16 cellular contexts compared by ENCODE assay signal in the genomic region with DNA sequence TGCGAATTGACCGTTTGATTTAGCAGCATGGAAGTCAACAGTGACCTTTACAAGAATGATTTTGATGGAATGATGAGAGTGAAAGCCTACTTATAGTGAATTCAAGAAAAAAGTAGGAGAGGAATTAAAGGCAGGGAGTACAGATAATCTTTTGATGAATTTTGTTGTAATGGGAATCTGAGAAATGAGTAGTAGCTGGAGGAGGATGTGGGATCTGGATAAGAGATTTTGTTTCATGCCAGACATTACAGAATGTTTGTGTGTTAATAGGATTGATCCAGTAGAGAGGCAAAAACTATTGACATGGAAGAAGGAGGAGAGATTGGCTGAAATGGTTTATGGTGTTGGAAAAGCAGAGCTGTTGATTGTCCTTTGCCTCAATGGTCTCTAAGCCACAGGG. TPM values are rescaled to one million over a fixed set of nuclear protein-coding genes. Genes with fewer than 3 reads are reported as not detected.
A peak's percentile ranks its signal among the peaks of the same experiment; 100 is the strongest.
DNase-seq lines count a peak whose midpoint lies in the region; ATAC-seq and TF ChIP-seq lines count a peak whose summit lies in the region.
"Had no signal": no experiment of that assay in that cellular context is flagged by ENCODE, and none has a peak within 500 bp of the region (broad histone marks: within the 10 kb centered on the region; RNA-seq: fewer than 3 reads in every experiment).

No MANE protein-coding gene starts in this region.

- peaks cover 2 to 9% of the 10 kb centered on the region in 2 donors for H3K36me3 Mint-ChIP-seq in activated T-cell treated with anti-CD3 and anti-CD28 coated beads, Interleukin-2, amount 50 U/mL, for 72 hours (ENCODE audit: insufficient read depth in 2 of 2)
- H3K36me3 Mint-ChIP-seq in activated CD8-positive, alpha-beta T cell treated with anti-CD3 and anti-CD28 coated beads, Interleukin-2, amount 10 ng/mL, durations not matched to agents 7 days and 5 days (ENCODE audit: low read depth): peaks cover 33% of the 10 kb centered on the region
- H3K36me3 Mint-ChIP-seq in type B pancreatic cell: peaks cover 24% of the 10 kb centered on the region

- no peak overlapping the region for H2AK5ac ChIP-seq in neuronal stem cell (ENCODE audit: low read depth, low read length)

- peaks cover 0 to 2% of the 10 kb centered on the region in 2 donors for H3K9me3 Mint-ChIP-seq in activated T-cell treated with anti-CD3 and anti-CD28 coated beads, Interleukin-2, amount 50 U/mL, for 72 hours
- H3K9me3 Mint-ChIP-seq in activated CD8-positive, alpha-beta T cell treated with anti-CD3 and anti-CD28 coated beads, Interleukin-2, amount 10 ng/mL, durations not matched to agents 7 days and 5 days (ENCODE audit: insufficient read depth): no peaks in the 10 kb centered on the region
- no peaks in the 10 kb centered on the region for H3K9me3 Mint-ChIP-seq in type B pancreatic cell

- no peak overlapping the region for H3K27ac ChIP-seq in neuronal stem cell (replicated peaks; ENCODE audit: low read length)
- H3K27ac ChIP-seq: tibial artery had no signal

- H3K27ac Mint-ChIP-seq in activated T-cell treated with anti-CD3 and anti-CD28 coated beads, Interleukin-2, amount 50 U/mL, for 72 hours: peak overlapping the region; percentile 90
- peak overlapping the region; percentile 27 for H3K27ac Mint-ChIP-seq in activated CD8-positive, alpha-beta T cell treated with anti-CD3 and anti-CD28 coated beads, Interleukin-2, amount 10 ng/mL, durations not matched to agents 7 days and 5 days
- H3K27ac Mint-ChIP-seq in type B pancreatic cell: peak overlapping the region; percentile 89

- POLR2A ChIA-PET in activated CD8-positive, alpha-beta T cell treated with anti-CD3 and anti-CD28 coated beads, Interleukin-2, amount 10 ng/mL, durations not matched to agents 7 days and 5 days (lab: Charles Lee): interaction anchor here (0.6 kb wide), 1 partner anchor 26 kb away, joined by 3 read pairs; no protein-coding TSS in a partner anchor

- peak overlapping the region; percentile 22 to 89 for H3K4me3 Mint-ChIP-seq in activated T-cell treated with anti-CD3 and anti-CD28 coated beads, Interleukin-2, amount 50 U/mL, for 72 hours
- H3K4me3 Mint-ChIP-seq in activated CD8-positive, alpha-beta T cell treated with anti-CD3 and anti-CD28 coated beads, Interleukin-2, amount 10 ng/mL, durations not matched to agents 7 days and 5 days: no peak overlapping the region
- H3K4me3 Mint-ChIP-seq in type B pancreatic cell: no peak overlapping the region

- H3K4me2 ChIP-seq in neuronal stem cell (ENCODE audit: insufficient read depth, low read length, poor library complexity, severe bottlenecking): no peak overlapping the region

- CTCF ChIA-PET in activated CD8-positive, alpha-beta T cell treated with anti-CD3 and anti-CD28 coated beads, Interleukin-2, amount 10 ng/mL, durations not matched to agents 7 days and 5 days (lab: Charles Lee): interaction anchor here (1.4 to 2.3 kb wide), 2 partner anchors 15 to 17 kb away, joined by 3 to 7 read pairs; a partner anchor contains a TSS

- no peaks in the 10 kb centered on the region for H3K4me1 ChIP-seq in neuronal stem cell (ENCODE audit: control insufficient read depth in 2 of 2, insufficient read depth in 1 of 2, low read depth in 1 of 2, low read length in 2 of 2)

- no peak overlapping the region for H3K4ac ChIP-seq in neuronal stem cell (ENCODE audit: low read length)

- no peak for DNase-seq in activated T-cell treated with anti-CD3 and anti-CD28 coated beads, Interleukin-2, amount 50 U/mL, for 72 hours
- DNase-seq in activated T-cell treated with anti-CD3 and anti-CD28 coated beads, Interleukin-2, amount 50 U/mL, for 1 hour: no peak
- no peak for DNase-seq in activated CD8-positive, alpha-beta T cell treated with anti-CD3 and anti-CD28 coated beads, Interleukin-2, amount 10 ng/mL, durations not matched to agents 7 days and 5 days
- DNase-seq in fibroblast of the aortic adventitia (ENCODE audit: low read depth): peak; percentile 37
- DNase-seq in type B pancreatic cell (ENCODE audit: extremely low spot score, unreplicated experiment): no peak
- no peak for DNase-seq in neuronal stem cell (ENCODE audit: low spot score)
- no peak for DNase-seq in stimulated activated CD4-positive, alpha-beta T cell treated with anti-CD3 and anti-CD28 coated beads, Interleukin-1b, Interleukin-23, amount 100 ng/mL, for 48 hours
- no peak for DNase-seq in MV-4-11 (lab: John Stamatoyannopoulos, UW)
- DNase-seq: activated T-cell treated with anti-CD3 and anti-CD28 coated beads, Interleukin-2, amount 50 U/mL, for 48 hours; DND-41; GOT3; midbrain; NCI-H1048; NCI-H446 treated with DMSO at 0.1 percent for 48 hours; tibial artery had no signal

- no peaks in the 10 kb centered on the region for H3K79me1 ChIP-seq in neuronal stem cell (ENCODE audit: low read depth, low read length)

- H2BK5ac ChIP-seq in neuronal stem cell (ENCODE audit: low read length): no peak overlapping the region

- peaks cover 59% of the 10 kb centered on the region for H3K4me1 Mint-ChIP-seq in activated T-cell treated with anti-CD3 and anti-CD28 coated beads, Interleukin-2, amount 50 U/mL, for 72 hours (ENCODE audit: low read depth)
- H3K4me1 Mint-ChIP-seq in activated CD8-positive, alpha-beta T cell treated with anti-CD3 and anti-CD28 coated beads, Interleukin-2, amount 10 ng/mL, durations not matched to agents 7 days and 5 days (ENCODE audit: low read depth): peaks cover 51% of the 10 kb centered on the region
- H3K4me1 Mint-ChIP-seq in type B pancreatic cell (ENCODE audit: unreplicated experiment): peaks cover 17% of the 10 kb centered on the region

- H3K9me3 ChIP-seq in neuronal stem cell (replicated peaks in 1 of 2; ENCODE audit: control insufficient read depth in 2 of 2, insufficient read depth in 1 of 2, low read depth in 1 of 2, low read length in 2 of 2): no peaks in the 10 kb centered on the region
- H3K9me3 ChIP-seq: right atrium auricular region, tibial artery had no signal

- H3K36me3 ChIP-seq in neuronal stem cell (replicated peaks in 1 of 2; ENCODE audit: control insufficient read depth in 2 of 2, insufficient read depth in 2 of 2, low read length in 2 of 2): peaks cover 5 to 30% of the 10 kb centered on the region in 2 donors

- H4K8ac ChIP-seq in neuronal stem cell (ENCODE audit: low read depth, low read length): no peak overlapping the region

- H3K4me3 ChIP-seq in fibroblast of the aortic adventitia (ENCODE audit: low read depth, low read length): no peak overlapping the region
- no peak overlapping the region for H3K4me3 ChIP-seq in neuronal stem cell (ENCODE audit: low read length in 2 of 2)
- H3K4me3 ChIP-seq: right atrium auricular region, tibial artery had no signal

- H2BK120ac ChIP-seq in neuronal stem cell (ENCODE audit: low read depth, low read length): no peak overlapping the region

- H3K14ac ChIP-seq in neuronal stem cell (ENCODE audit: low read length): no peak overlapping the region

- no peak overlapping the region for H3K23ac ChIP-seq in neuronal stem cell (ENCODE audit: low read depth, low read length, poor library complexity)

- H2BK12ac ChIP-seq in neuronal stem cell (ENCODE audit: low read length): no peak overlapping the region

- H3K27me3 Mint-ChIP-seq in activated T-cell treated with anti-CD3 and anti-CD28 coated beads, Interleukin-2, amount 50 U/mL, for 72 hours (ENCODE audit: low read depth): no peaks in the 10 kb centered on the region
- H3K27me3 Mint-ChIP-seq in activated CD8-positive, alpha-beta T cell treated with anti-CD3 and anti-CD28 coated beads, Interleukin-2, amount 10 ng/mL, durations not matched to agents 7 days and 5 days (ENCODE audit: low read depth): no peaks in the 10 kb centered on the region
- H3K27me3 Mint-ChIP-seq in type B pancreatic cell: no peaks in the 10 kb centered on the region

- no peak overlapping the region for H2AFZ ChIP-seq in neuronal stem cell (ENCODE audit: low read length)

- no peaks in the 10 kb centered on the region for H3K27me3 ChIP-seq in neuronal stem cell (ENCODE audit: control insufficient read depth in 3 of 3, insufficient read depth in 3 of 3, low read depth in 1 of 3, low read length in 3 of 3)
- H3K27me3 ChIP-seq: right atrium auricular region, tibial artery had no signal

- H2BK15ac ChIP-seq in neuronal stem cell (ENCODE audit: low read length): no peak overlapping the region

- no peak for ATAC-seq in activated T-cell treated with anti-CD3 and anti-CD28 coated beads, Interleukin-2, amount 50 U/mL, for 72 hours (replicated peaks in 1 of 2)
- no peak for ATAC-seq in activated CD8-positive, alpha-beta T cell treated with anti-CD3 and anti-CD28 coated beads, Interleukin-2, amount 10 ng/mL, durations not matched to agents 7 days and 5 days

- TF ChIP-seq CTCF in fibroblast of the aortic adventitia (IDR thresholded peaks at IDR 0.05; ENCODE audit: insufficient read depth, low read length) (no peak), type B pancreatic cell (conservative IDR thresholded peaks at IDR 0.05) (no peak)

- no peak overlapping the region for H3K9ac ChIP-seq in neuronal stem cell (ENCODE audit: low read depth, low read length, poor library complexity)

- H3K18ac ChIP-seq in neuronal stem cell (ENCODE audit: low read length): no peak overlapping the region

- H4K91ac ChIP-seq in neuronal stem cell (ENCODE audit: low read depth, low read length, poor library complexity): no peak overlapping the region

- WGBS in neuronal stem cell (ENCODE audit: extremely low coverage in 2 of 2, insufficient read length in 2 of 2, insufficient replicate concordance in 1 of 2), 2 donors: no CpG with 5 or more reads among the region's 2 CpGs

RNA-seq across cellular contexts. Expression of a gene that starts 17.4 kb away (rescaled TPM):
- 10 to 100 TPM; 43.9 to 52.6 TPM for total RNA-seq in activated T-cell treated with anti-CD3 and anti-CD28 coated beads, Interleukin-2, amount 50 U/mL, for 72 hours
- total RNA-seq in activated CD8-positive, alpha-beta T cell treated with anti-CD3 and anti-CD28 coated beads, Interleukin-2, amount 10 ng/mL, durations not matched to agents 7 days and 5 days: 10 to 100 TPM; 39.9 to 40.5 TPM
- total RNA-seq in fibroblast of the aortic adventitia (ENCODE audit: low replicate concordance) (19.3 and 38.8 TPM in 2 replicates), type B pancreatic cell (ENCODE audit: low replicate concordance) (51.5 and 53.1 TPM in 2 replicates)
- polyA plus RNA-seq in neuronal stem cell (2013, experiment 1 of 2): 19.3 TPM
- 20.0 TPM for polyA plus RNA-seq in neuronal stem cell (2013, experiment 2 of 2)

RNA-seq across cellular contexts. Expression of a gene that starts 55.4 kb away (rescaled TPM):
- total RNA-seq in activated T-cell treated with anti-CD3 and anti-CD28 coated beads, Interleukin-2, amount 50 U/mL, for 72 hours: 10 to 100 TPM; 27.9 to 29.7 TPM
- 10 to 100 TPM; 22.3 to 23.0 TPM for total RNA-seq in activated CD8-positive, alpha-beta T cell treated with anti-CD3 and anti-CD28 coated beads, Interleukin-2, amount 10 ng/mL, durations not matched to agents 7 days and 5 days
- total RNA-seq in fibroblast of the aortic adventitia (ENCODE audit: low replicate concordance) (11.8 and 25.8 TPM in 2 replicates), type B pancreatic cell (ENCODE audit: low replicate concordance) (21.1 and 22.4 TPM in 2 replicates)
- 28.5 TPM for polyA plus RNA-seq in neuronal stem cell (2013, experiment 1 of 2)
- 29.4 TPM for polyA plus RNA-seq in neuronal stem cell (2013, experiment 2 of 2)

Comparison
In these comparisons a context has a peak if more than half of its experiments do, and no peak if none do; other contexts are left out.
1. H3K27ac Mint-ChIP-seq: peak in every context shown above with its lines; median percentile 90 in activated T-cell treated with anti-CD3 and anti-CD28 coated beads, Interleukin-2, amount 50 U/mL, for 72 hours; 89 in type B pancreatic cell; 27 in activated CD8-positive, alpha-beta T cell treated with anti-CD3 and anti-CD28 coated beads, Interleukin-2, amount 10 ng/mL, durations not matched to agents 7 days and 5 days.
2. H3K4me3 Mint-ChIP-seq: peak in activated T-cell treated with anti-CD3 and anti-CD28 coated beads, Interleukin-2, amount 50 U/mL, for 72 hours (2 of 2); none in activated CD8-positive, alpha-beta T cell treated with anti-CD3 and anti-CD28 coated beads, Interleukin-2, amount 10 ng/mL, durations not matched to agents 7 days and 5 days (single experiment) and type B pancreatic cell (single experiment).